ENCODE assay signal across 11 cellular contexts in the genomic region with DNA sequence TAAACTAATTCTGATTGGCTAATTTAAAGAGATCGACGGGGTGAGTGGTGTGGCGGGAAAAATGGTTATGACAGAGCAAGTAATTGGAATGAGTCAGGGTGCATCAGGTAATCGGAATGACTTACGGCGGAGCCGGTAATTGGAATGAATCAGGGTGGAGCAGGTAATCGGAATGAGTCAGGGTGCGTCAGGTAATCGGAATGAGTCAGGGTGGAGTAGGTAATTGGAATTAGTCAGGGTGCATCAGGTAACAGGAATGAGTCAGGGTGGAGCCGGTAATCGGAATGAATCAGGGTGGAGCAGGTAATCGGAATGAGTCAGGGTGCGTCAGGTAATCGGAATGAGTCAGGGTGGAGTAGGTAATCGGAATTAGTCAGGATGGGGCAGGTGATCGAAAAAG. TPM values are rescaled to one million over a fixed set of nuclear protein-coding genes. Genes with fewer than 3 reads are reported as not detected.
DNase-seq lines count a peak whose midpoint lies in the region; ATAC-seq and TF ChIP-seq lines count a peak whose summit lies in the region.
"Not testable (repeated sequence)": the region's sequence is repeated elsewhere in the genome, so short reads cannot be mapped to it uniquely, and the experiment has no call there.
"Had no signal": no experiment of that assay in that cellular context is flagged by ENCODE, and none has a peak within 500 bp of the region (broad histone marks: within the 10 kb centered on the region; RNA-seq: fewer than 3 reads in every experiment).

No MANE protein-coding gene starts in this region.

- TF ChIP-seq RAD21 in HCT116 (IDR thresholded peaks at IDR 0.05; ENCODE audit: low read depth), result not testable (repeated sequence)

- not testable (repeated sequence) for BruUV-seq in Calu3 (replicated peaks; lab: Mats Ljungman, UMichigan); HCT116 (replicated peaks; lab: Mats Ljungman, UMichigan); PC-3 (replicated peaks; lab: Mats Ljungman, UMichigan)

- H3K27me3 ChIP-seq in HCT116 (ENCODE audit: insufficient read depth, low read length); PC-3 (ENCODE audit: low read length); foreskin keratinocyte: not testable (repeated sequence)

- intact Hi-C loops in Calu3 (cut with micrococcal nuclease; ENCODE audit: unreplicated experiment); PC-3 (cut with micrococcal nuclease): not testable (repeated sequence)
- intact Hi-C loops in HCT116 (cut with micrococcal nuclease), result loop anchor here (1.0 kb wide), 2 partner anchors 89 to 102 kb away; partner anchors contain the start of genes AP3S1, ARL14EPL and ATG12

- H3K4me3 Mint-ChIP-seq in Calu3 (ENCODE audit: low read depth, unreplicated experiment), result not testable (repeated sequence)

- H2AFZ ChIP-seq in HCT116 (ENCODE audit: low read depth, low read length, poor library complexity, severe bottlenecking); PC-3 (ENCODE audit: low read length): not testable (repeated sequence)

- not testable (repeated sequence) for H4K20me1 ChIP-seq in HCT116 (ENCODE audit: insufficient read depth); PC-3 (ENCODE audit: low read length)

- DNase-seq in Calu3 (peak; percentile 64), HCT116 (ENCODE audit: low read depth, low spot score) (peak; percentile 99), M059J (ENCODE audit: low read depth) (peak; percentile 9), PC-3 (peak; percentile 43), SW480 (ENCODE audit: low spot score) (peak; percentile 75)
- not testable (repeated sequence) for DNase-seq in foreskin keratinocyte
- peak; percentile 15 for DNase-seq in stimulated activated CD4-positive, alpha-beta T cell treated with anti-CD3 and anti-CD28 coated beads, Interleukin-1b, Interleukin-23, amount 100 ng/mL, for 48 hours

- peak; percentile 60 for ATAC-seq in HCT116
- not testable (repeated sequence) for ATAC-seq in PC-3
- peak; percentile 57 for ATAC-seq in foreskin keratinocyte

- H3K4me3 ChIP-seq in HCT116 (replicated peaks in 1 of 2; ENCODE audit: low read depth in 1 of 2, low read length in 2 of 2); PC-3 (ENCODE audit: low read length): not testable (repeated sequence)

- H3K4me1 ChIP-seq in HCT116 (ENCODE audit: control insufficient read depth in 1 of 2, insufficient read depth in 2 of 2, low read length in 2 of 2), result peaks cover 44 to 80% of the 10 kb centered on the region in 2 experiments
- not testable (repeated sequence) for H3K4me1 ChIP-seq in PC-3 (ENCODE audit: insufficient read depth, low read length); foreskin keratinocyte

- not testable (repeated sequence) for H3K9me2 ChIP-seq in HCT116 (ENCODE audit: insufficient read depth); PC-3 (replicated peaks; ENCODE audit: low read length)

- not testable (repeated sequence) for H3K27me3 Mint-ChIP-seq in Calu3 (ENCODE audit: unreplicated experiment)

- H3K36me3 Mint-ChIP-seq in Calu3 (ENCODE audit: insufficient read depth, unreplicated experiment), result peaks cover 12% of the 10 kb centered on the region

- H3K9ac ChIP-seq in HCT116 (ENCODE audit: low read length), result peak overlapping the region; percentile 49
- not testable (repeated sequence) for H3K9ac ChIP-seq in PC-3 (ENCODE audit: low read length)

- not testable (repeated sequence) for TF ChIP-seq POLR2A in HCT116 (IDR thresholded peaks at IDR 0.05; ENCODE audit: borderline replicate concordance, extremely low read depth, insufficient read depth, insufficient read length)

- H3K4me2 ChIP-seq in HCT116 (ENCODE audit: low read length), result peak overlapping the region; percentile 51; the same call in 1 of the 2 replicates
- not testable (repeated sequence) for H3K4me2 ChIP-seq in PC-3 (ENCODE audit: low read length)

- TF ChIP-seq CTCF in Calu3 (IDR thresholded peaks at IDR 0.05; ENCODE audit: unreplicated experiment); HCT116 (IDR thresholded peaks at IDR 0.05 in 2 of 3, conservative IDR thresholded peaks at IDR 0.05 in 1 of 3; ENCODE audit: borderline replicate concordance in 1 of 3, insufficient read depth in 1 of 3, low read depth in 2 of 3, low read length in 2 of 3); PC-3 (conservative IDR thresholded peaks at IDR 0.05; ENCODE audit: low read depth, low read length); foreskin keratinocyte (conservative IDR thresholded peaks at IDR 0.05): not testable (repeated sequence)

- H3K36me3 ChIP-seq in HCT116 (ENCODE audit: control insufficient read depth in 1 of 2, insufficient read depth in 2 of 2, low read length in 2 of 2), result peaks cover 0 to 18% of the 10 kb centered on the region in 2 experiments; a peak in 2 of 4 replicates
- H3K36me3 ChIP-seq in PC-3 (ENCODE audit: low read depth, low read length), result not testable (repeated sequence)

- POLR2A ChIA-PET in HCT116 (lab: Charles Lee), result interaction anchor here (1.2 kb wide), 2 partner anchors 9 to 101 kb away, joined by 3 to 4 read pairs; no protein-coding TSS in a partner anchor
- POLR2A ChIA-PET in PC-3 (lab: Charles Lee; ENCODE audit: unreplicated experiment), result not testable (repeated sequence)

- not testable (repeated sequence) for H3K27ac Mint-ChIP-seq in Calu3 (ENCODE audit: unreplicated experiment)

- CTCF ChIA-PET in Calu3 (lab: Charles Lee); HCT116 (lab: Charles Lee); PC-3 (lab: Charles Lee): not testable (repeated sequence)

- H3K9me3 Mint-ChIP-seq in Calu3 (ENCODE audit: low read depth, unreplicated experiment), result not testable (repeated sequence)

- RAD21 ChIA-PET in HCT116 (lab: Charles Lee; ENCODE audit: low non-redundant PET in 1 of 2, low total read pairs in 2 of 2, uncharacterized antibody in 2 of 2, unreplicated experiment in 2 of 2), result not testable (repeated sequence)

- H3F3A ChIP-seq in PC-3 (ENCODE audit: low read length, unreplicated experiment), result peaks cover 17% of the 10 kb centered on the region

- H3K4me1 Mint-ChIP-seq in Calu3 (ENCODE audit: low read depth, unreplicated experiment), result not testable (repeated sequence)

- H3K79me2 ChIP-seq in HCT116 (ENCODE audit: insufficient read depth, low read length); PC-3 (ENCODE audit: low read length): not testable (repeated sequence)

- peak overlapping the region; percentile 93 for H3K27ac ChIP-seq in HCT116 (ENCODE audit: low read depth, low read length)
- H3K27ac ChIP-seq in PC-3 (ENCODE audit: low read length), result peak overlapping the region; percentile 83
- H3K27ac ChIP-seq in foreskin keratinocyte, result not testable (repeated sequence)

- H3K9me3 ChIP-seq in HCT116 (ENCODE audit: control insufficient read depth in 1 of 2, insufficient read depth in 1 of 2, low read depth in 1 of 2, low read length in 2 of 2); PC-3 (ENCODE audit: low read length): not testable (repeated sequence)

TF ChIP-seq in HCT116, 20 proteins besides CTCF, POLR2A, EP300 and RAD21:
- TF ChIP-seq TCF7L2 (IDR thresholded peaks at IDR 0.05; ENCODE audit: borderline replicate concordance, extremely low read depth, insufficient read depth, insufficient read length) (peak; percentile 49), YY1 (IDR thresholded peaks at IDR 0.05; ENCODE audit: extremely low read depth, insufficient replicate concordance, low read depth, low read length) (peak; percentile 7), POLR2AphosphoS5 (IDR thresholded peaks at IDR 0.05; ENCODE audit: low read depth, low read length) (peak; percentile 81), ZBTB33 (IDR thresholded peaks at IDR 0.05; ENCODE audit: extremely low read depth, insufficient replicate concordance, low read length) (peak; percentile 66)

RNA-seq across cellular contexts. Expression of gene LVRN, which starts 32.1 kb away (rescaled TPM):
- total RNA-seq in Calu3 (2022), result 0.14 and 0.71 TPM in 2 replicates
- total RNA-seq in HCT116 (2021; ENCODE audit: unreplicated experiment), result 1.9 TPM
- 0.46 and 0.61 TPM in 2 replicates for polyA plus RNA-seq in HCT116 (2012)
- 0.34 TPM in 1 of 2 replicates, not detected in the other for total RNA-seq in M059J (2014; rRNA removed; shearing (Covaris generic))
- not detected in 2 replicates for total RNA-seq in PC-3 (2014; rRNA removed)
- 0.07 TPM in 1 of 2 replicates, not detected in the other for total RNA-seq in foreskin keratinocyte
- polyA plus RNA-seq in foreskin keratinocyte, result 0.01 and 0.07 TPM in 2 replicates
- total RNA-seq: A673; CD8-positive, alpha-beta T cell; G401 had no signal
- polyA plus RNA-seq: CD14-positive monocyte had no signal
